ENCODE assay signal across 9 cellular contexts in the genomic region with DNA sequence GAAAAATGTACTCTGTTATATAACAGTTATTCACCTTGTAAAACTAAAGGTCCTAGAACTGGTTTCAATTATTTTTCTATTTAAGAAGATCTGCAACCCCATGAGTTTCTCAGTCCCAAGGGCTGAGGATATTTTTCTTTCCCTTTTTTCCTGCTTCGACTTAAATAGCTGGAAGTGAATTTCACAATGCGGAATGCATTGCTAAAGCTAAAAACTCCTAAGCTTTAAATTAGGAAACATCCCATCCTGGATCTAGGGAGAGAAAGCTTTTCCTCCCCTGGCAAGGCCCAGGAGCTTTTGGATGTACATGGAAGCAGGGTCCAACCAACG. TPM values are rescaled to one million over a fixed set of nuclear protein-coding genes. Genes with fewer than 3 reads are reported as not detected.
DNase-seq lines count a peak whose midpoint lies in the region; ATAC-seq, FAIRE-seq and TF ChIP-seq lines count a peak whose summit lies in the region.
"Had no signal": no experiment of that assay in that cellular context is flagged by ENCODE, and none has a peak within 500 bp of the region (broad histone marks: within the 10 kb centered on the region; RNA-seq: fewer than 3 reads in every experiment).

No MANE protein-coding gene starts in this region.

- H3K4ac ChIP-seq in H1 (replicated peaks; ENCODE audit: insufficient read length, low read depth, low read length), result no peak overlapping the region

- intact Hi-C loops in aorta (cut with DNase I), result no loop called here

- no peak overlapping the region for H2BK20ac ChIP-seq in H1 (ENCODE audit: low read length)

- peak overlapping the region; percentile 55 for H3K27ac Mint-ChIP-seq in stimulated activated naive CD8-positive, alpha-beta T cell treated with anti-CD3 and anti-CD28 coated beads, Interleukin-15, Interleukin-2, amounts not matched to agents 100 ng/mL and 50 ng/mL, for 24 hours
- no peak overlapping the region for H3K27ac Mint-ChIP-seq in naive B cell

- H2BK120ac ChIP-seq in H1 (replicated peaks; ENCODE audit: low read depth, low read length), result no peak overlapping the region

- H3K4me1 ChIP-seq in H1 (replicated peaks in 1 of 4; ENCODE audit: control insufficient read depth in 3 of 4, insufficient read depth in 4 of 4, low read length in 3 of 4) (peaks cover 3 to 6% (median 4%) of the 10 kb centered on the region in 4 experiments), aorta (ENCODE audit: control insufficient read depth in 1 of 2, insufficient read depth in 2 of 2, low read length in 2 of 2) (no peaks in the 10 kb centered on the region)

- H4K91ac ChIP-seq in H1 (replicated peaks; ENCODE audit: insufficient read length, low read length), result no peak overlapping the region

- WGBS in H1 (ENCODE audit: extremely low coverage in 1 of 2, insufficient coverage in 1 of 2, insufficient read length in 1 of 2, insufficient replicate concordance in 2 of 2, low coverage in 1 of 2, low lambda C conversion rate in 2 of 2, missing lambda C conversion rate in 1 of 2), 2 experiments, result 62% methylated on average over 3 of the region's 3 CpGs; no CpG with 5 or more reads in 1 of the 2 experiments
- WGBS in aorta, 2 donors, result 9% methylated on average over 2 to 3 of the region's 3 CpGs

- H3K9me3 ChIP-seq in H1 (ENCODE audit: insufficient read depth in 2 of 2, low read depth in 1 of 2, low read length in 1 of 2) (no peaks in the 10 kb centered on the region), aorta (ENCODE audit: control insufficient read depth, low read length) (no peaks in the 10 kb centered on the region)

- no peaks in the 10 kb centered on the region; the same call in 1 of the 2 replicates for H3K23me2 ChIP-seq in H1 (ENCODE audit: low read depth, low read length)

- POLR2A ChIA-PET in H1 (lab: Charles Lee; ENCODE audit: partially characterized antibody), result interaction anchor here (0.8 kb wide), 1 partner anchor 9 kb away, joined by 5 read pairs; no protein-coding TSS in a partner anchor

- H3K23ac ChIP-seq in H1 (ENCODE audit: insufficient read length), result no peak overlapping the region

- no peaks in the 10 kb centered on the region for H3K36me3 Mint-ChIP-seq in stimulated activated naive CD8-positive, alpha-beta T cell treated with anti-CD3 and anti-CD28 coated beads, Interleukin-15, Interleukin-2, amounts not matched to agents 100 ng/mL and 50 ng/mL, for 24 hours (ENCODE audit: low read depth)
- no peaks in the 10 kb centered on the region for H3K36me3 Mint-ChIP-seq in naive B cell

- H2BK15ac ChIP-seq in H1 (ENCODE audit: low read length), result no peak overlapping the region

- no peaks in the 10 kb centered on the region for H3K79me1 ChIP-seq in H1 (ENCODE audit: low read depth, low read length)

- no peak for DNase-seq in stimulated activated naive CD8-positive, alpha-beta T cell treated with anti-CD3 and anti-CD28 coated beads, Interleukin-15, Interleukin-2, amounts not matched to agents 100 U/mL and 50 U/mL, for 24 hours
- no peak for DNase-seq in H1 (ENCODE audit: low read depth in 1 of 2, low spot score in 2 of 2)
- no peak for DNase-seq in naive B cell
- DNase-seq in aorta, result no peak
- DNase-seq in effector CD4-positive, alpha-beta T cell, result no peak
- DNase-seq in kidney glomerular epithelial cell (lab: John Stamatoyannopoulos, UW), result no peak
- no peak for DNase-seq in mesenteric fat pad (ENCODE audit: low spot score)

- no peak overlapping the region for H4K5ac ChIP-seq in H1 (ENCODE audit: insufficient read length, low read depth, low read length)

- no peaks in the 10 kb centered on the region for H4K20me1 ChIP-seq in H1 (replicated peaks in 1 of 2; ENCODE audit: control insufficient read depth in 1 of 2, insufficient read depth in 2 of 2, low read length in 2 of 2)

- H3K9ac ChIP-seq in H1 (replicated peaks in 1 of 4; ENCODE audit: extremely low read depth in 1 of 4, low read depth in 3 of 4, low read length in 3 of 4), result 0 out of 7 replicates have a peak overlapping the region, but pooled peaks of 2 of the 4 experiments have one; percentile 29 to 45

- no peaks in the 10 kb centered on the region for H3K79me2 ChIP-seq in H1 (ENCODE audit: control insufficient read depth in 1 of 2, insufficient read depth in 2 of 2, low read length in 2 of 2)

- no peak overlapping the region for H3K56ac ChIP-seq in H1 (replicated peaks; ENCODE audit: insufficient read length, low read depth, low read length)

- no peak for TF ChIP-seq CTCF in H1 (IDR thresholded peaks at IDR 0.05; ENCODE audit: control extremely low read depth in 1 of 3, insufficient read depth in 1 of 3, low read depth in 1 of 3, low read length in 3 of 3)

- ATAC-seq in stimulated activated naive CD8-positive, alpha-beta T cell treated with anti-CD3 and anti-CD28 coated beads, Interleukin-15, Interleukin-2, amounts not matched to agents 100 U/mL and 50 U/mL, for 24 hours, result no peak
- ATAC-seq in naive B cell (ENCODE audit: low read depth in 2 of 2), result no peak
- no peak for ATAC-seq in aorta (ENCODE audit: low FRiP score)

- H3K18ac ChIP-seq in H1 (ENCODE audit: extremely low read depth, low read length), result no peak overlapping the region

- H3K14ac ChIP-seq in H1 (ENCODE audit: insufficient read length), result no peak overlapping the region

- no peak overlapping the region for H2BK5ac ChIP-seq in H1 (ENCODE audit: low read depth, low read length)

- H3K4me3 ChIP-seq in H1 (ENCODE audit: extremely low read depth in 1 of 4, insufficient read depth in 2 of 4, low read depth in 3 of 4, low read length in 4 of 4) (peak overlapping the region; percentile 46 to 72 (median 50); a peak in 7 of 8 replicates), aorta (ENCODE audit: low read length in 2 of 2) (peak overlapping the region; percentile 8 to 92)

- H3K4me3 Mint-ChIP-seq in stimulated activated naive CD8-positive, alpha-beta T cell treated with anti-CD3 and anti-CD28 coated beads, Interleukin-15, Interleukin-2, amounts not matched to agents 100 ng/mL and 50 ng/mL, for 24 hours, result peak overlapping the region; percentile 79
- peak overlapping the region; percentile 67 to 87 (median 80) for H3K4me3 Mint-ChIP-seq in naive B cell

- H3K27me3 Mint-ChIP-seq in stimulated activated naive CD8-positive, alpha-beta T cell treated with anti-CD3 and anti-CD28 coated beads, Interleukin-15, Interleukin-2, amounts not matched to agents 100 ng/mL and 50 ng/mL, for 24 hours, result peaks cover 36% of the 10 kb centered on the region
- peaks cover 26 to 37% (median 36%) of the 10 kb centered on the region in 3 donors for H3K27me3 Mint-ChIP-seq in naive B cell

- H3K27me3 ChIP-seq in H1 (replicated peaks in 1 of 4; ENCODE audit: control insufficient read depth in 3 of 4, extremely low read depth in 1 of 4, insufficient read depth in 3 of 4, low read length in 3 of 4) (peaks cover 0 to 5% (median 2%) of the 10 kb centered on the region in 4 experiments; a peak in 2 of 7 replicates), aorta (ENCODE audit: control insufficient read depth in 1 of 2, insufficient read depth in 2 of 2, low read length in 1 of 2) (no peaks in the 10 kb centered on the region)

- H3K27ac ChIP-seq in H1 (ENCODE audit: low read depth, low read length) (no peak overlapping the region), aorta (ENCODE audit: low read depth in 1 of 2, low read length in 2 of 2) (peak overlapping the region in 1 of 2 donors; percentile 26)

- no peak overlapping the region for H2AK5ac ChIP-seq in H1 (ENCODE audit: low read depth, low read length)

- no peak overlapping the region for H2BK12ac ChIP-seq in H1 (ENCODE audit: low read depth, low read length)

- no peaks in the 10 kb centered on the region for H3K36me3 ChIP-seq in H1 (ENCODE audit: control insufficient read depth in 2 of 4, insufficient read depth in 4 of 4, low read length in 3 of 4)
- H3K36me3 ChIP-seq in aorta (ENCODE audit: control insufficient read depth in 1 of 2, insufficient read depth in 2 of 2, low read length in 1 of 2), result no peaks in the 10 kb centered on the region

- no peaks in the 10 kb centered on the region for H3K9me3 Mint-ChIP-seq in stimulated activated naive CD8-positive, alpha-beta T cell treated with anti-CD3 and anti-CD28 coated beads, Interleukin-15, Interleukin-2, amounts not matched to agents 100 ng/mL and 50 ng/mL, for 24 hours
- H3K9me3 Mint-ChIP-seq in naive B cell, result peaks cover 0 to 2% (median 0%) of the 10 kb centered on the region in 7 donors

- H3K4me1 Mint-ChIP-seq in stimulated activated naive CD8-positive, alpha-beta T cell treated with anti-CD3 and anti-CD28 coated beads, Interleukin-15, Interleukin-2, amounts not matched to agents 100 ng/mL and 50 ng/mL, for 24 hours (ENCODE audit: low read depth), result peaks cover 11% of the 10 kb centered on the region
- peaks cover 3 to 10% (median 6%) of the 10 kb centered on the region in 3 donors for H3K4me1 Mint-ChIP-seq in naive B cell

- TF ChIP-seq POLR2A in H1 (IDR thresholded peaks at IDR 0.05; ENCODE audit: control extremely low read depth in 1 of 2, low read depth in 2 of 2, low read length in 2 of 2), result no peak

- H3K4me2 ChIP-seq in H1 (ENCODE audit: insufficient read depth in 1 of 2, low read depth in 2 of 2, low read length in 2 of 2), result peak overlapping the region; percentile 70 to 73

- no peak for TF ChIP-seq EP300 in H1 (IDR thresholded peaks at IDR 0.05; ENCODE audit: borderline replicate concordance in 1 of 2, low read depth in 2 of 2, low read length in 2 of 2)

- peak overlapping the region; percentile 19; the same call in 1 of the 2 replicates for H4K8ac ChIP-seq in H1 (ENCODE audit: extremely low read depth, insufficient read depth, low read length)

- CTCF ChIA-PET in H1 (lab: Charles Lee; ENCODE audit: partially characterized antibody), result interaction anchor here (0.5 to 1.2 kb wide), 5 partner anchors 10 to 1979 kb away, joined by 3 to 4 read pairs (median 3); no protein-coding TSS in a partner anchor

- no peak for TF ChIP-seq RAD21 in H1 (IDR thresholded peaks at IDR 0.05 in 1 of 2, conservative IDR thresholded peaks at IDR 0.05 in 1 of 2; ENCODE audit: low read depth in 2 of 2, low read length in 2 of 2)

- no peak overlapping the region for H2AFZ ChIP-seq in H1 (ENCODE audit: low read length)

- no peak for FAIRE-seq in H1 (lab: Jason Lieb, UNC)
- FAIRE-seq: G401.6 had no signal

TF ChIP-seq in H1, 55 proteins besides CTCF, POLR2A, EP300 and RAD21 (continues in another document):
- TF ChIP-seq CTBP2 (IDR thresholded peaks at IDR 0.05; ENCODE audit: borderline replicate concordance, insufficient read depth, insufficient read length, low read length), result no peak

RNA-seq across cellular contexts. Expression of gene RFX8, which starts 1.4 kb away (rescaled TPM):
- 0.60 and 1.3 TPM in 2 replicates for total RNA-seq in H1 (2021; fragmentation: NEBNext Ultra II Directional; extraction: Animal tissue kit (Norgen Biotek cat#: 25700))
- 0.57 and 0.97 TPM in 2 replicates for polyA plus RNA-seq in H1 (2011; rRNA removed)
- polyA plus RNA-seq in H1 (2011; cell fraction: cytosol; rRNA removed), result 1.2 TPM
- polyA plus RNA-seq in H1 (2011; cell fraction: nucleus; rRNA removed), result 1.3 TPM
- polyA plus RNA-seq in H1 (2012, experiment 1 of 2), result 0.54 to 1.4 TPM (median 0.94 TPM) in 4 replicates
- polyA plus RNA-seq in H1 (2012, experiment 2 of 2), result not detected
- polyA plus RNA-seq in H1 (2013, experiment 1 of 2), result 0.41 TPM
- polyA plus RNA-seq in H1 (2013, experiment 2 of 2), result 0.22 TPM
- 0.28 and 0.34 TPM in 2 replicates for polyA minus RNA-seq in H1 (2011; rRNA and poly(A)+ RNA removed)
- polyA minus RNA-seq in H1 (2011; cell fraction: cytosol; rRNA and poly(A)+ RNA removed), result not detected
- polyA minus RNA-seq in H1 (2011; cell fraction: nucleus; rRNA and poly(A)+ RNA removed), result 1.6 TPM
- not detected for polyA plus RNA-seq in naive B cell (ENCODE audit: low read depth in 6 of 6)
- 1 to 10 TPM in 1 of 2 donors, under 1 TPM in 1; 0.96 to 1.0 TPM for total RNA-seq in aorta
- 1 to 10 TPM in 1 of 2 donors, not detected in 1; 2.1 TPM for polyA plus RNA-seq in aorta
- total RNA-seq in mesenteric fat pad, result 0.16 TPM
